18 cellular contexts compared by ENCODE assay signal in the genomic region with DNA sequence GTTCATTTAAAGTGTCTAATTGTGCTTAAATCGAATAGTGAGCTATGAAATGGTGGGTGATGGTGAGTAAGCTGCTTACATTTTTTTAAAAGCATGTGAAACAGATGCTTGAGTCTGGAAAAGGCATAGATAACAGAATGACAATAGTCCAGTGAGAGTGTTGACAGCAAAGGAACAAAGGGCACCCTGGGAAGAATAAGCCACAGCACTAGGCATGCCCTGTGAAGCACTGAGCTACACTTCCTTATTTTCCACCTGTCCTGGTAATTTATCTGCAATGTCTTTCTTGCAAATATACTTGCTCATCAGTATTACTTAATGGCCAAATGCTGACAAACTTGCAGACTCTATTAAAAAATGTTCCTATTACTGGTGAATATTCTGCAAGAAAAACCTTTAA.
DNase-seq lines count a peak whose midpoint lies in the region; ATAC-seq, FAIRE-seq and TF ChIP-seq lines count a peak whose summit lies in the region.
"Had no signal": no experiment of that assay in that cellular context is flagged by ENCODE, and none has a peak within 500 bp of the region (broad histone marks: within the 10 kb centered on the region; RNA-seq: fewer than 3 reads in every experiment).

No MANE protein-coding gene starts in this region.

- H3K27me3 ChIP-seq in right cardiac atrium (ENCODE audit: control insufficient read depth, insufficient read depth): no peaks in the 10 kb centered on the region
- no peaks in the 10 kb centered on the region for H3K27me3 ChIP-seq in HepG2 (ENCODE audit: control insufficient read depth in 1 of 2, insufficient read depth in 2 of 2, low read length in 2 of 2)
- H3K27me3 ChIP-seq in MG63: no peaks in the 10 kb centered on the region
- H3K27me3 ChIP-seq: Peyer's patch, thyroid gland had no signal

- peaks cover 30% of the 10 kb centered on the region for H3K4me1 ChIP-seq in OCI-LY7 (ENCODE audit: insufficient read depth, low read length, poor library complexity, severe bottlenecking)
- H3K4me1 ChIP-seq in right cardiac atrium (ENCODE audit: control insufficient read depth, insufficient read depth, low read length): no peaks in the 10 kb centered on the region
- no peaks in the 10 kb centered on the region for H3K4me1 ChIP-seq in HepG2 (ENCODE audit: insufficient read depth, low read length)
- H3K4me1 ChIP-seq: HAP-1, Peyer's patch, thyroid gland had no signal

- BruUV-seq in OCI-LY7 (replicated peaks; lab: Mats Ljungman, UMichigan) (no TSS peak), HepG2 (replicated peaks; lab: Mats Ljungman, UMichigan) (no TSS peak)

- ATAC-seq in right cardiac atrium (peak; percentile 69 to 84), HepG2 (no peak), GM21423 (IDR thresholded peaks at IDR 0.05; ENCODE audit: unreplicated experiment) (no peak), GM21619 (IDR thresholded peaks at IDR 0.05; ENCODE audit: unreplicated experiment) (no peak)
- ATAC-seq: natural killer cell had no signal

- FAIRE-seq in HepG2 (lab: Jason Lieb, UNC): no peak

- no peak for TF ChIP-seq POLR2A in HepG2 (IDR thresholded peaks at IDR 0.05; ENCODE audit: insufficient read depth in 1 of 2, low read depth in 2 of 2, low read length in 2 of 2)

- 38% methylated on average over 1 of the region's 1 CpG for WGBS in right cardiac atrium
- 0% methylated on average over 1 of the region's 1 CpG for WGBS in HepG2 (ENCODE audit: low lambda C conversion rate)

- no peak overlapping the region for H3K9ac ChIP-seq in HepG2 (ENCODE audit: insufficient read depth, low read depth, low read length)

- TF ChIP-seq EP300 in HepG2 (IDR thresholded peaks at IDR 0.05; ENCODE audit: low read depth in 2 of 2, low read length in 2 of 2) (no peak), HepG2 (CRISPR knock-in tag; IDR thresholded peaks at IDR 0.05; ENCODE audit: borderline replicate concordance) (no peak)

- H3K9me2 ChIP-seq in OCI-LY7 (ENCODE audit: insufficient read depth, low read length): no peaks in the 10 kb centered on the region

- in situ Hi-C loops in HepG2 (cut with HindIII; ENCODE audit: extremely low pct_ligation_motif_present, low pct_unique_long_range_greater_than_20kb): no loop called here

- intact Hi-C loops in OCI-LY7 (cut with micrococcal nuclease; ENCODE audit: unreplicated experiment) (no loop called here), right cardiac atrium (cut with DNase I) (no loop called here), HepG2 (cut with micrococcal nuclease; ENCODE audit: unreplicated experiment) (no loop called here)

- H3K9me3 ChIP-seq in OCI-LY7 (ENCODE audit: low read length) (peaks cover 29% of the 10 kb centered on the region), right cardiac atrium (ENCODE audit: control insufficient read depth, low read length) (peaks cover 1% of the 10 kb centered on the region), HepG2 (ENCODE audit: low read length) (no peaks in the 10 kb centered on the region), MG63 (no peaks in the 10 kb centered on the region)
- H3K9me3 ChIP-seq: HAP-1, Peyer's patch, thyroid gland had no signal

- POLR2A ChIA-PET in OCI-LY7 (lab: Charles Lee): interaction anchor here (0.6 to 6.8 kb wide), 10 partner anchors 10 to 121 kb away, joined by 3 to 161 read pairs (median 4); no protein-coding TSS in a partner anchor
- POLR2A ChIA-PET in HepG2 (lab: Yijun Ruan, JAX): no interaction called here

- H3K4me2 ChIP-seq in OCI-LY7 (ENCODE audit: low read length) (peak overlapping the region; percentile 21), HepG2 (ENCODE audit: low read depth, low read length) (no peak overlapping the region)

- H4K20me1 ChIP-seq in OCI-LY7 (ENCODE audit: insufficient read depth, low read length): no peaks in the 10 kb centered on the region
- no peaks in the 10 kb centered on the region for H4K20me1 ChIP-seq in HepG2 (ENCODE audit: insufficient read depth, low read length)

- no peak for TF ChIP-seq RAD21 in HepG2 (CRISPR knock-in tag; IDR thresholded peaks at IDR 0.05)

- CTCF ChIA-PET in OCI-LY7 (lab: Charles Lee; ENCODE audit: unreplicated experiment) (interaction anchor here (0.9 to 1.8 kb wide), 2 partner anchors 12 to 33 kb away, joined by 3 to 14 read pairs; no protein-coding TSS in a partner anchor), HepG2 (lab: Yijun Ruan, JAX; ENCODE audit: low intra/inter-chr PET ratio, low total read pairs) (no interaction called here)

- no peaks in the 10 kb centered on the region for H3K79me2 ChIP-seq in OCI-LY7 (ENCODE audit: insufficient read depth, low read depth, low read length)
- H3K79me2 ChIP-seq in HepG2 (ENCODE audit: insufficient read depth, low read length): no peaks in the 10 kb centered on the region

- H3K27ac ChIP-seq in OCI-LY7 (ENCODE audit: low read depth, low read length, poor library complexity, severe bottlenecking) (peak overlapping the region; percentile 21), right cardiac atrium (ENCODE audit: low read length) (no peak overlapping the region), HepG2 (ENCODE audit: extremely low read length, insufficient read depth, low read length) (no peak overlapping the region)
- H3K27ac ChIP-seq: Peyer's patch, thyroid gland had no signal

- no peak for TF ChIP-seq CTCF in OCI-LY7 (conservative IDR thresholded peaks at IDR 0.05; ENCODE audit: low read length)
- TF ChIP-seq CTCF in HepG2 (CRISPR knock-in tag; IDR thresholded peaks at IDR 0.05): no peak

- DNase-seq in DMS53 (lab: John Stamatoyannopoulos, UW): peak; percentile 59
- peak; percentile 4 for DNase-seq in NCI-H128 (lab: John Stamatoyannopoulos, UW; ENCODE audit: unreplicated experiment)
- DNase-seq in OCI-LY7 (ENCODE audit: low spot score): peak; percentile 42
- no peak for DNase-seq in right cardiac atrium
- no peak for DNase-seq in HepG2 (ENCODE audit: low spot score)
- no peak for DNase-seq in MG63
- DNase-seq: activated CD4-positive, alpha-beta T cell treated with anti-CD3 and anti-CD28 coated beads, Interleukin-2, amount 10 ng/mL, durations not matched to agents 24 days and 14 days; activated naive CD8-positive, alpha-beta T cell treated with anti-CD3 and anti-CD28 coated beads, Interleukin-2, amount 10 ng/mL, durations not matched to agents 7 days and 5 days; activated T-cell treated with anti-CD3 and anti-CD28 coated beads, Interleukin-2, amount 50 U/mL, for 1 hour; DND-41; IMR-90; natural killer cell; NCI-H1930 had no signal

- H3K4me3 ChIP-seq in OCI-LY7 (ENCODE audit: low read depth, low read length, poor library complexity, severe bottlenecking) (no peak overlapping the region), right cardiac atrium (ENCODE audit: low read length) (no peak overlapping the region), HepG2 (replicated peaks in 1 of 3; ENCODE audit: insufficient read depth in 1 of 3, low read depth in 2 of 3, low read length in 3 of 3) (no peak overlapping the region), MG63 (no peak overlapping the region)
- H3K4me3 ChIP-seq: HAP-1, Peyer's patch, thyroid gland had no signal

- peaks cover 27% of the 10 kb centered on the region for H3K36me3 ChIP-seq in OCI-LY7 (ENCODE audit: insufficient read depth, low read length)
- no peaks in the 10 kb centered on the region for H3K36me3 ChIP-seq in HepG2 (replicated peaks in 1 of 2; ENCODE audit: control insufficient read depth in 1 of 2, insufficient read depth in 2 of 2, low read length in 2 of 2)
- no peaks in the 10 kb centered on the region for H3K36me3 ChIP-seq in MG63
- H3K36me3 ChIP-seq: HAP-1, Peyer's patch, thyroid gland had no signal

- H2AFZ ChIP-seq in OCI-LY7 (ENCODE audit: low read length) (peak overlapping the region; percentile 94), HepG2 (ENCODE audit: low read length) (no peak overlapping the region)

TF ChIP-seq in HepG2, 621 proteins besides CTCF, POLR2A, EP300 and RAD21:
- TF ChIP-seq ZEB1 (IDR thresholded peaks at IDR 0.05; ENCODE audit: insufficient replicate concordance, low read depth) (no peak), AKAP8 (CRISPR knock-in tag; IDR thresholded peaks at IDR 0.05) (no peak), ARID4A (CRISPR knock-in tag; IDR thresholded peaks at IDR 0.05; ENCODE audit: borderline replicate concordance) (no peak), U2AF2 (IDR thresholded peaks at IDR 0.05; ENCODE audit: low read depth, low read length) (no peak), KDM2A (CRISPR knock-in tag; IDR thresholded peaks at IDR 0.05; ENCODE audit: borderline replicate concordance, low read depth) (no peak), SNAPC2 (CRISPR knock-in tag; IDR thresholded peaks at IDR 0.05) (no peak)

Comparison
In these comparisons a context has a peak if more than half of its experiments do, and no peak if none do; other contexts are left out.
1. DNase-seq: peak in DMS53 (single experiment), NCI-H128 (single experiment) and OCI-LY7 (single experiment); none in right cardiac atrium (0 of 3), HepG2 (single experiment) and MG63 (single experiment).
2. ATAC-seq: peak in right cardiac atrium (2 of 2); none in HepG2 (single experiment), GM21423 (single experiment) and GM21619 (single experiment).